In genomic region chr2:196066794-196067382, GRCh38 we compare ENCODE assay signal across 8 cellular contexts. TPM values are rescaled to one million over a fixed set of nuclear protein-coding genes. Genes with fewer than 3 reads are reported as not detected.
A peak's percentile ranks its signal among the peaks of the same experiment; 100 is the strongest.
DNase-seq lines count a peak whose midpoint lies in the region; ATAC-seq, FAIRE-seq and TF ChIP-seq lines count a peak whose summit lies in the region.

No MANE protein-coding gene starts in this region.

- peaks cover 9% of the 10 kb centered on the region for H3K4me1 ChIP-seq in CD8-positive, alpha-beta T cell (ENCODE audit: insufficient read depth, low read length)
- peaks cover 11% of the 10 kb centered on the region for H3K4me1 ChIP-seq in HAP-1
- peaks cover 0 to 7% (median 0%) of the 10 kb centered on the region in 4 donors for H3K4me1 ChIP-seq in Peyer's patch
- H3K4me1 ChIP-seq in pancreas = peaks cover 0 to 5% (median 0%) of the 10 kb centered on the region in 3 donors

- no peak for DNase-seq in CD8-positive, alpha-beta T cell
- DNase-seq in HAP-1 (ENCODE audit: low spot score in 2 of 2) (peak; percentile 10 to 55), Peyer's patch (no peak), epithelial cell of esophagus (ENCODE audit: low read depth) (peak; percentile 48), pancreas (no peak)
- no peak for DNase-seq in activated naive CD4-positive, alpha-beta T cell (lab: John Stamatoyannopoulos, UW)

- H3K4me3 ChIP-seq in CD8-positive, alpha-beta T cell (ENCODE audit: low read depth, low read length) = no peak overlapping the region
- H3K4me3 ChIP-seq in HAP-1 (no peak overlapping the region), Peyer's patch (no peak overlapping the region), epithelial cell of esophagus (ENCODE audit: low read length) (no peak overlapping the region), pancreas (no peak overlapping the region)

- no peaks in the 10 kb centered on the region for H3K9me3 Mint-ChIP-seq in CD8-positive, alpha-beta T cell

- CTCF ChIA-PET in CD8-positive, alpha-beta T cell (lab: Charles Lee) = interaction anchor here (0.7 to 4.0 kb wide), 25 partner anchors 9 to 1520 kb away, joined by 3 to 38 read pairs (median 5); partner anchors contain the start of gene SLC39A10

- no peak overlapping the region for H3K27ac ChIP-seq in CD8-positive, alpha-beta T cell (ENCODE audit: low read depth, low read length)
- no peak overlapping the region for H3K27ac ChIP-seq in Peyer's patch
- H3K27ac ChIP-seq in pancreas = no peak overlapping the region

- peak; percentile 94 for FAIRE-seq in pancreas (lab: Jason Lieb, UNC)

- peaks cover 20% of the 10 kb centered on the region for H3K4me1 Mint-ChIP-seq in CD8-positive, alpha-beta T cell (ENCODE audit: low read depth)

- no peak overlapping the region for H3K27ac Mint-ChIP-seq in CD8-positive, alpha-beta T cell

- H3K36me3 ChIP-seq in CD8-positive, alpha-beta T cell (ENCODE audit: insufficient read depth, low read length) = no peaks in the 10 kb centered on the region
- H3K36me3 ChIP-seq in HAP-1 (replicated peaks) (no peaks in the 10 kb centered on the region), Peyer's patch (no peaks in the 10 kb centered on the region), pancreas (no peaks in the 10 kb centered on the region)

- no peak for ATAC-seq in CD8-positive, alpha-beta T cell
- no peak for ATAC-seq in pancreas
- no peak for ATAC-seq in HG02642 (IDR thresholded peaks at IDR 0.05; ENCODE audit: poor library complexity, unreplicated experiment)
- no peak for ATAC-seq in GM19452 (IDR thresholded peaks at IDR 0.05; ENCODE audit: unreplicated experiment)

- H3K9me3 ChIP-seq in CD8-positive, alpha-beta T cell (ENCODE audit: low read length) = no peaks in the 10 kb centered on the region
- no peaks in the 10 kb centered on the region for H3K9me3 ChIP-seq in HAP-1
- H3K9me3 ChIP-seq in Peyer's patch = no peaks in the 10 kb centered on the region
- H3K9me3 ChIP-seq in pancreas = no peaks in the 10 kb centered on the region

- H3K4me3 Mint-ChIP-seq in CD8-positive, alpha-beta T cell = peak overlapping the region; percentile 38

- POLR2A ChIA-PET in CD8-positive, alpha-beta T cell (lab: Charles Lee) = no interaction called here

- no peaks in the 10 kb centered on the region for H3K36me3 Mint-ChIP-seq in CD8-positive, alpha-beta T cell

- intact Hi-C loops in CD8-positive, alpha-beta T cell (cut with DNase I, micrococcal nuclease) = loop anchor here (1.0 to 10.0 kb wide), 9 partner anchors 402 to 1522 kb away; no protein-coding TSS in a partner anchor
- intact Hi-C loops in pancreas (cut with DNase I) = no loop called here

- peak; percentile 71 for TF ChIP-seq CTCF in CD8-positive, alpha-beta T cell (IDR thresholded peaks at IDR 0.05)
- TF ChIP-seq CTCF in Peyer's patch (IDR thresholded peaks at IDR 0.05) = peak; percentile 44 to 68 (median 62)
- TF ChIP-seq CTCF in epithelial cell of esophagus (IDR thresholded peaks at IDR 0.05; ENCODE audit: insufficient read depth, low read depth, low read length, missing control alignments) = peak; percentile 57
- TF ChIP-seq CTCF in pancreas (IDR thresholded peaks at IDR 0.05) = peak; percentile 15 to 60 (median 36)

- H3K27me3 ChIP-seq in CD8-positive, alpha-beta T cell (ENCODE audit: insufficient read depth, low read length) = no peaks in the 10 kb centered on the region
- H3K27me3 ChIP-seq in HAP-1 (ENCODE audit: low read depth) = no peaks in the 10 kb centered on the region
- H3K27me3 ChIP-seq in Peyer's patch = no peaks in the 10 kb centered on the region
- no peaks in the 10 kb centered on the region for H3K27me3 ChIP-seq in pancreas

- TF ChIP-seq POLR2A in Peyer's patch (IDR thresholded peaks at IDR 0.05) = no peak

- 2 to 4% methylated on average over 4 of the region's 4 CpGs for WGBS in pancreas, 2 donors

- peaks cover 5% of the 10 kb centered on the region for H3K27me3 Mint-ChIP-seq in CD8-positive, alpha-beta T cell (ENCODE audit: low read depth)

- in situ Hi-C loops in HAP-1 (cut with MboI; ENCODE audit: low sequenced_read_pairs) = loop anchor here (10.0 kb wide), 1 partner anchor 412 kb away; the partner anchor contains the start of gene SLC39A10

RNA-seq across cellular contexts. Expression of gene DNAH7, which starts 1.7 kb away (rescaled TPM):
- total RNA-seq in CD8-positive, alpha-beta T cell = not detected
- total RNA-seq in Peyer's patch = 10 to 100 TPM in 1 of 4 donors, 1 to 10 TPM in 3; 1.3 to 11.9 (median 2.4) TPM
- 1 to 10 TPM; 2.7 to 7.0 (median 4.0) TPM for total RNA-seq in pancreas
- polyA plus RNA-seq in pancreas = 1 to 10 TPM; 1.6 to 2.8 TPM

Comparison
In these comparisons a context has a peak if more than half of its experiments do, and no peak if none do; other contexts are left out.
1. DNase-seq: peak in HAP-1 (2 of 2) and epithelial cell of esophagus (single experiment); none in CD8-positive, alpha-beta T cell (0 of 7), Peyer's patch (0 of 3), pancreas (0 of 6) and activated naive CD4-positive, alpha-beta T cell (0 of 4).
2. intact Hi-C loops: an anchor here in CD8-positive, alpha-beta T cell (1.0 to 10.0 kb wide); none called in pancreas.
3. Peak in every context shown above with its lines, with median percentiles within 50 percentile points of each other: CTCF ChIP-seq.